ENCODE assay signal across 7 cellular contexts in genomic region chr15:89244512-89244869, GRCh38. TPM values are rescaled to one million over a fixed set of nuclear protein-coding genes. Genes with fewer than 3 reads are reported as not detected.
DNase-seq lines count a peak whose midpoint lies in the region; ATAC-seq, FAIRE-seq and TF ChIP-seq lines count a peak whose summit lies in the region.

No MANE protein-coding gene starts in this region.

- H3K9me3 Mint-ChIP-seq in activated CD8-positive, alpha-beta T cell treated with anti-CD3 and anti-CD28 coated beads, Interleukin-2, amount 10 ng/mL, durations not matched to agents 7 days and 5 days (ENCODE audit: insufficient read depth): peaks cover 3% of the 10 kb centered on the region

- DNase-seq in activated CD8-positive, alpha-beta T cell treated with anti-CD3 and anti-CD28 coated beads, Interleukin-2, amount 10 ng/mL, durations not matched to agents 7 days and 5 days: no peak
- DNase-seq in right lobe of liver: no peak
- DNase-seq in urothelium cell line (ENCODE audit: low spot score): peak; percentile 46
- DNase-seq in NCI-H1417 treated with DMSO at 0.1 percent for 48 hours (lab: John Stamatoyannopoulos, UW): no peak
- DNase-seq in activated CD4-positive, alpha-beta T cell treated with anti-CD3 and anti-CD28 coated beads for 4 hours: no peak

- H3K27ac ChIP-seq in right lobe of liver: no peak overlapping the region

- POLR2A ChIA-PET in activated CD8-positive, alpha-beta T cell treated with anti-CD3 and anti-CD28 coated beads, Interleukin-2, amount 10 ng/mL, durations not matched to agents 7 days and 5 days (lab: Charles Lee): interaction anchor here (0.7 to 3.2 kb wide), 10 partner anchors 12 to 156 kb away, joined by 3 to 19 read pairs (median 4); partner anchors contain the start of gene ABHD2

- TF ChIP-seq CTCF in right lobe of liver (IDR thresholded peaks at IDR 0.05): no peak

- no peak for TF ChIP-seq POLR2A in right lobe of liver (IDR thresholded peaks at IDR 0.05)

- CTCF ChIA-PET in activated CD8-positive, alpha-beta T cell treated with anti-CD3 and anti-CD28 coated beads, Interleukin-2, amount 10 ng/mL, durations not matched to agents 7 days and 5 days (lab: Charles Lee): interaction anchor here (1.0 to 4.7 kb wide), 14 partner anchors 8 to 340 kb away, joined by 3 to 82 read pairs (median 4); no protein-coding TSS in a partner anchor

- H3K4me1 Mint-ChIP-seq in activated CD8-positive, alpha-beta T cell treated with anti-CD3 and anti-CD28 coated beads, Interleukin-2, amount 10 ng/mL, durations not matched to agents 7 days and 5 days (ENCODE audit: low read depth): peaks cover 47% of the 10 kb centered on the region

- ATAC-seq in GM18909 (IDR thresholded peaks at IDR 0.05; ENCODE audit: poor library complexity, unreplicated experiment) (peak; percentile 7), HG03045 (IDR thresholded peaks at IDR 0.05; ENCODE audit: unreplicated experiment) (peak; percentile 10), right lobe of liver (no peak)
- ATAC-seq in activated CD8-positive, alpha-beta T cell treated with anti-CD3 and anti-CD28 coated beads, Interleukin-2, amount 10 ng/mL, durations not matched to agents 7 days and 5 days: peak; percentile 13

- H3K9me3 ChIP-seq in right lobe of liver: no peaks in the 10 kb centered on the region

- peak overlapping the region; percentile 60 to 66 (median 65) for H3K4me3 ChIP-seq in right lobe of liver

- 1% methylated on average over 9 of the region's 9 CpGs for WGBS in right lobe of liver (ENCODE audit: insufficient coverage, low coverage, low lambda C conversion rate, missing lambda C conversion rate)

- H3K36me3 ChIP-seq in right lobe of liver: no peaks in the 10 kb centered on the region

- H3K27me3 Mint-ChIP-seq in activated CD8-positive, alpha-beta T cell treated with anti-CD3 and anti-CD28 coated beads, Interleukin-2, amount 10 ng/mL, durations not matched to agents 7 days and 5 days (ENCODE audit: low read depth): peaks cover 11% of the 10 kb centered on the region

- H3K27ac Mint-ChIP-seq in activated CD8-positive, alpha-beta T cell treated with anti-CD3 and anti-CD28 coated beads, Interleukin-2, amount 10 ng/mL, durations not matched to agents 7 days and 5 days: peak overlapping the region; percentile 96

- intact Hi-C loops in right lobe of liver (cut with DNase I): no loop called here

- peaks cover 48% of the 10 kb centered on the region for H3K36me3 Mint-ChIP-seq in activated CD8-positive, alpha-beta T cell treated with anti-CD3 and anti-CD28 coated beads, Interleukin-2, amount 10 ng/mL, durations not matched to agents 7 days and 5 days (ENCODE audit: low read depth)

- H3K4me1 ChIP-seq in right lobe of liver: peaks cover 0 to 6% (median 0%) of the 10 kb centered on the region in 4 donors

- no peak for FAIRE-seq in urothelium cell line (lab: Jason Lieb, UNC)

- no peaks in the 10 kb centered on the region for H3K27me3 ChIP-seq in right lobe of liver

- peak overlapping the region; percentile 99 for H3K4me3 Mint-ChIP-seq in activated CD8-positive, alpha-beta T cell treated with anti-CD3 and anti-CD28 coated beads, Interleukin-2, amount 10 ng/mL, durations not matched to agents 7 days and 5 days

RNA-seq across cellular contexts. Expression of gene FANCI, which starts 0.7 kb away (rescaled TPM):
- 100 to 1,000 TPM; 203 to 213 TPM for total RNA-seq in activated CD8-positive, alpha-beta T cell treated with anti-CD3 and anti-CD28 coated beads, Interleukin-2, amount 10 ng/mL, durations not matched to agents 7 days and 5 days
- total RNA-seq in right lobe of liver: 1 to 10 TPM in 5 of 6 experiments, under 1 TPM in 1; 0.98 to 7.2 (median 2.8) TPM

RNA-seq across cellular contexts. Expression of gene RLBP1, which starts 23.1 kb away (rescaled TPM):
- not detected for total RNA-seq in activated CD8-positive, alpha-beta T cell treated with anti-CD3 and anti-CD28 coated beads, Interleukin-2, amount 10 ng/mL, durations not matched to agents 7 days and 5 days
- not detected for total RNA-seq in right lobe of liver

Comparison
In these comparisons a context has a peak if more than half of its experiments do, and no peak if none do; other contexts are left out.
1. ATAC-seq: peak in GM18909 (single experiment), HG03045 (single experiment) and activated CD8-positive, alpha-beta T cell treated with anti-CD3 and anti-CD28 coated beads, Interleukin-2, amount 10 ng/mL, durations not matched to agents 7 days and 5 days (single experiment); none in right lobe of liver (0 of 4).
2. RNA of gene FANCI, which starts 0.7 kb away (total RNA-seq): 203 to 213 TPM in activated CD8-positive, alpha-beta T cell treated with anti-CD3 and anti-CD28 coated beads, Interleukin-2, amount 10 ng/mL, durations not matched to agents 7 days and 5 days; 0.98 to 7.2 TPM in right lobe of liver; every median in the first group is over 10 times any median in the second.